37 cellular contexts compared by ENCODE assay signal in genomic region chr7:26673858-26674257, GRCh38.
"Had no signal": no experiment of that assay in that cellular context is flagged by ENCODE, and none has a peak within 500 bp of the region (broad histone marks: within the 10 kb centered on the region; RNA-seq: fewer than 3 reads in every experiment).

No MANE protein-coding gene starts in this region.

- H3K27me3 Mint-ChIP-seq: activated B cell treated with CpG ODN at 0.5 μM for 24 hours; activated CD8-positive, alpha-beta memory T cell treated with anti-CD3 and anti-CD28 coated beads, Interleukin-2, amount 10 ng/mL, durations not matched to agents 7 days and 5 days had no signal

- ATAC-seq: activated CD4-positive, CD25-positive, alpha-beta regulatory T cell treated with anti-CD3 and anti-CD28 coated beads, Interleukin-2, amount 50 U/mL, for 24 hours; activated CD8-positive, alpha-beta memory T cell treated with anti-CD3 and anti-CD28 coated beads, Interleukin-2, amount 10 ng/mL, durations not matched to agents 7 days and 5 days; activated CD8-positive, alpha-beta T cell treated with anti-CD3 and anti-CD28 coated beads for 36 hours; activated naive CD8-positive, alpha-beta T cell treated with anti-CD3 and anti-CD28 coated beads, Interleukin-2, amount 50 U/mL, for 24 hours; body of pancreas; gastroesophageal sphincter; heart right ventricle had no signal

- H3K4me3 ChIP-seq: adrenal gland, body of pancreas, esophagus squamous epithelium, gastroesophageal sphincter, heart right ventricle, hepatocyte had no signal

- H3K4me2 ChIP-seq: hepatocyte had no signal

- H3K36me3 ChIP-seq: adrenal gland, esophagus squamous epithelium, gastroesophageal sphincter, heart right ventricle, WERI-Rb-1 had no signal

- FAIRE-seq: colon, endometrium, endothelial cell of umbilical vein had no signal

- DNase-seq: activated B cell treated with CpG ODN at 0.5 μM for 24 hours; activated CD4-positive, alpha-beta T cell treated with anti-CD3 and anti-CD28 coated beads for 48 hours; activated CD4-positive, alpha-beta T cell treated with anti-CD3 and anti-CD28 coated beads, Interleukin-2, amount 50 U/mL, for 1 hour; activated CD4-positive, alpha-beta T cell treated with anti-CD3 and anti-CD28 coated beads, Interleukin-2, amount 50 U/mL, for 48 hours; activated CD8-positive, alpha-beta memory T cell treated with anti-CD3 and anti-CD28 coated beads, Interleukin-2, amount 10 ng/mL, durations not matched to agents 7 days and 5 days; activated CD8-positive, alpha-beta memory T cell treated with anti-CD3 and anti-CD28 coated beads, Interleukin-2, amount 50 U/mL, for 4 hours; activated CD8-positive, alpha-beta T cell treated with anti-CD3 and anti-CD28 coated beads for 36 hours; activated effector memory CD4-positive, alpha-beta T cell treated with anti-CD3 and anti-CD28 coated beads, Interleukin-2, amount 50 U/mL, for 16 hours; activated naive CD4-positive, alpha-beta T cell treated with anti-CD3 and anti-CD28 coated beads for 36 hours; activated naive CD8-positive, alpha-beta T cell treated with anti-CD3 and anti-CD28 coated beads for 36 hours; activated naive CD8-positive, alpha-beta T cell treated with anti-CD3 and anti-CD28 coated beads, Interleukin-2, amount 50 U/mL, for 24 hours; activated T-cell treated with anti-CD3 and anti-CD28 coated beads, Interleukin-2, amount 50 U/mL, for 1 hour; activated T-cell treated with anti-CD3 and anti-CD28 coated beads, Interleukin-2, amount 50 U/mL, for 48 hours; adrenal gland; amygdala; aorta; body of pancreas; caudate nucleus; cortex of kidney; dermis blood vessel endothelial cell; effector CD8-positive, alpha-beta T cell; esophagus squamous epithelium; foreskin melanocyte; heart right ventricle; T1000; WERI-Rb-1 had no signal

- H3K4me3 Mint-ChIP-seq: activated CD8-positive, alpha-beta memory T cell treated with anti-CD3 and anti-CD28 coated beads, Interleukin-2, amount 10 ng/mL, durations not matched to agents 7 days and 5 days; activated CD8-positive, alpha-beta T cell treated with anti-CD3 and anti-CD28 coated beads for 36 hours; activated naive CD4-positive, alpha-beta T cell treated with anti-CD3 and anti-CD28 coated beads for 36 hours; activated naive CD4-positive, alpha-beta T cell treated with anti-CD3 and anti-CD28 coated beads, Interleukin-2, amount 50 U/mL, for 24 hours; activated naive CD8-positive, alpha-beta T cell treated with anti-CD3 and anti-CD28 coated beads for 36 hours; activated naive CD8-positive, alpha-beta T cell treated with anti-CD3 and anti-CD28 coated beads, Interleukin-2, amount 50 U/mL, for 24 hours; activated T-helper 1 cell treated with anti-CD3 and anti-CD28 coated beads, Interleukin-12 subunit alpha, Interleukin-12 subunit beta, Interleukin-2, Interleukin-4 antibody, amounts not matched to agents 30 ng/mL and 10 ng/mL and 1 ng/mL, durations not matched to agents 14 hours and 24 hours and 36 hours; T-helper 2 cell treated with Interferon-gamma antibody and Interleukin-4, amounts not matched to agents 5 μg/mL and 100 μg/mL, for 36 hours had no signal

- H3K79me2 ChIP-seq: hepatocyte had no signal

- H3K9me3 Mint-ChIP-seq: activated B cell treated with CpG ODN at 0.5 μM for 24 hours; activated CD8-positive, alpha-beta T cell treated with anti-CD3 and anti-CD28 coated beads for 36 hours; activated naive CD4-positive, alpha-beta T cell treated with anti-CD3 and anti-CD28 coated beads for 36 hours; activated naive CD4-positive, alpha-beta T cell treated with anti-CD3 and anti-CD28 coated beads, Interleukin-2, amount 50 U/mL, for 24 hours; activated naive CD8-positive, alpha-beta T cell treated with anti-CD3 and anti-CD28 coated beads for 36 hours; activated naive CD8-positive, alpha-beta T cell treated with anti-CD3 and anti-CD28 coated beads, Interleukin-2, amount 50 U/mL, for 24 hours; activated T-helper 1 cell treated with anti-CD3 and anti-CD28 coated beads, Interleukin-12 subunit alpha, Interleukin-12 subunit beta, Interleukin-2, Interleukin-4 antibody, amounts not matched to agents 30 ng/mL and 10 ng/mL and 1 ng/mL, durations not matched to agents 14 hours and 24 hours and 36 hours; activated T-helper 2 cell treated with anti-CD3 and anti-CD28 coated beads, Interferon-gamma antibody, Interleukin-2, Interleukin-4, amounts not matched to agents 10 μg/mL and 5 μg/mL and 100 μg/mL, durations not matched to agents 14 hours and 24 hours and 36 hours; T-helper 2 cell treated with Interferon-gamma antibody and Interleukin-4, amounts not matched to agents 5 μg/mL and 100 μg/mL, for 36 hours had no signal

- H3K27me3 ChIP-seq: adrenal gland, body of pancreas, gastroesophageal sphincter, hepatocyte had no signal

- H3K27ac Mint-ChIP-seq: activated B cell treated with CpG ODN at 0.5 μM for 24 hours; activated CD8-positive, alpha-beta memory T cell treated with anti-CD3 and anti-CD28 coated beads, Interleukin-2, amount 10 ng/mL, durations not matched to agents 7 days and 5 days; activated CD8-positive, alpha-beta T cell treated with anti-CD3 and anti-CD28 coated beads for 36 hours; activated naive CD4-positive, alpha-beta T cell treated with anti-CD3 and anti-CD28 coated beads for 36 hours; activated naive CD4-positive, alpha-beta T cell treated with anti-CD3 and anti-CD28 coated beads, Interleukin-2, amount 50 U/mL, for 24 hours; activated naive CD8-positive, alpha-beta T cell treated with anti-CD3 and anti-CD28 coated beads for 36 hours; activated naive CD8-positive, alpha-beta T cell treated with anti-CD3 and anti-CD28 coated beads, Interleukin-2, amount 50 U/mL, for 24 hours; activated T-helper 1 cell treated with anti-CD3 and anti-CD28 coated beads, Interleukin-12 subunit alpha, Interleukin-12 subunit beta, Interleukin-2, Interleukin-4 antibody, amounts not matched to agents 30 ng/mL and 10 ng/mL and 1 ng/mL, durations not matched to agents 14 hours and 24 hours and 36 hours; activated T-helper 2 cell treated with anti-CD3 and anti-CD28 coated beads, Interferon-gamma antibody, Interleukin-2, Interleukin-4, amounts not matched to agents 10 μg/mL and 5 μg/mL and 100 μg/mL, durations not matched to agents 14 hours and 24 hours and 36 hours; T-helper 2 cell treated with Interferon-gamma antibody and Interleukin-4, amounts not matched to agents 5 μg/mL and 100 μg/mL, for 36 hours had no signal

- H3K9me3 ChIP-seq: adrenal gland, body of pancreas, esophagus squamous epithelium, gastroesophageal sphincter, heart right ventricle had no signal

- H3K27ac ChIP-seq: adrenal gland, body of pancreas, epithelial cell of prostate, esophagus squamous epithelium, gastroesophageal sphincter, heart right ventricle, hepatocyte, WERI-Rb-1 had no signal

- H3K4me1 ChIP-seq: adrenal gland, body of pancreas, heart right ventricle had no signal

- H3K4me1 Mint-ChIP-seq: activated naive CD8-positive, alpha-beta T cell treated with anti-CD3 and anti-CD28 coated beads for 36 hours had no signal

- H2AFZ ChIP-seq: hepatocyte had no signal
